24 cellular contexts compared by ENCODE assay signal in genomic region chr6:89087881-89088280, GRCh38. TPM values are rescaled to one million over a fixed set of nuclear protein-coding genes. Genes with fewer than 3 reads are reported as not detected.
DNase-seq lines count a peak whose midpoint lies in the region; ATAC-seq and TF ChIP-seq lines count a peak whose summit lies in the region.
"Had no signal": no experiment of that assay in that cellular context is flagged by ENCODE, and none has a peak within 500 bp of the region (broad histone marks: within the 10 kb centered on the region; RNA-seq: fewer than 3 reads in every experiment).

No MANE protein-coding gene starts in this region.

- WGBS in sigmoid colon, 2 donors: 81 to 82% methylated on average over 1 of the region's 1 CpG

- no peak overlapping the region for H3K27ac ChIP-seq in naive thymus-derived CD4-positive, alpha-beta T cell (ENCODE audit: low read depth, low read length)
- H3K27ac ChIP-seq in sigmoid colon: no peak overlapping the region
- H3K27ac ChIP-seq: tibial nerve, VCaP had no signal

- CTCF ChIA-PET in naive thymus-derived CD4-positive, alpha-beta T cell (lab: Charles Lee): no interaction called here

- peak overlapping the region; percentile 69 for H3K27ac Mint-ChIP-seq in activated naive CD4-positive, alpha-beta T cell treated with anti-CD3 and anti-CD28 coated beads, Interleukin-2, amount 50 U/mL, for 24 hours
- peak overlapping the region in 1 of 2 donors; percentile 62 for H3K27ac Mint-ChIP-seq in activated naive CD4-positive, alpha-beta T cell treated with anti-CD3 and anti-CD28 coated beads, Interleukin-2, amount 50 U/mL, for 72 hours
- H3K27ac Mint-ChIP-seq in brain: peak overlapping the region in 3 of 5 experiments; percentile 9 to 44 (median 39)
- H3K27ac Mint-ChIP-seq in naive thymus-derived CD4-positive, alpha-beta T cell: peak overlapping the region in 5 of 9 donors; percentile 3 to 60 (median 19)
- H3K27ac Mint-ChIP-seq: activated CD4-positive, alpha-beta T cell treated with anti-CD3 and anti-CD28 coated beads, Interleukin-2, amount 10 ng/mL, durations not matched to agents 24 days and 14 days; stimulated activated naive CD8-positive, alpha-beta T cell treated with anti-CD3 and anti-CD28 coated beads, Interleukin-15, Interleukin-2, amounts not matched to agents 100 ng/mL and 50 ng/mL, for 24 hours had no signal

- no peaks in the 10 kb centered on the region for H3K9me3 Mint-ChIP-seq in activated naive CD4-positive, alpha-beta T cell treated with anti-CD3 and anti-CD28 coated beads, Interleukin-2, amount 50 U/mL, for 24 hours
- H3K9me3 Mint-ChIP-seq in activated naive CD4-positive, alpha-beta T cell treated with anti-CD3 and anti-CD28 coated beads, Interleukin-2, amount 50 U/mL, for 72 hours: no peaks in the 10 kb centered on the region
- no peaks in the 10 kb centered on the region for H3K9me3 Mint-ChIP-seq in brain
- peaks cover 0 to 2% (median 0%) of the 10 kb centered on the region in 11 donors for H3K9me3 Mint-ChIP-seq in naive thymus-derived CD4-positive, alpha-beta T cell
- H3K9me3 Mint-ChIP-seq: activated CD4-positive, alpha-beta T cell treated with anti-CD3 and anti-CD28 coated beads, Interleukin-2, amount 10 ng/mL, durations not matched to agents 24 days and 14 days; stimulated activated naive CD8-positive, alpha-beta T cell treated with anti-CD3 and anti-CD28 coated beads, Interleukin-15, Interleukin-2, amounts not matched to agents 100 ng/mL and 50 ng/mL, for 24 hours had no signal

- H3K36me3 Mint-ChIP-seq in activated naive CD4-positive, alpha-beta T cell treated with anti-CD3 and anti-CD28 coated beads, Interleukin-2, amount 50 U/mL, for 24 hours: peaks cover 12% of the 10 kb centered on the region
- peaks cover 17 to 29% of the 10 kb centered on the region in 2 donors for H3K36me3 Mint-ChIP-seq in activated naive CD4-positive, alpha-beta T cell treated with anti-CD3 and anti-CD28 coated beads, Interleukin-2, amount 50 U/mL, for 72 hours
- peaks cover 45% of the 10 kb centered on the region for H3K36me3 Mint-ChIP-seq in brain
- peaks cover 9 to 36% (median 29%) of the 10 kb centered on the region in 5 donors for H3K36me3 Mint-ChIP-seq in naive thymus-derived CD4-positive, alpha-beta T cell

- no peak for TF ChIP-seq EP300 in sigmoid colon (IDR thresholded peaks at IDR 0.05)

- H3K4me3 Mint-ChIP-seq in activated naive CD4-positive, alpha-beta T cell treated with anti-CD3 and anti-CD28 coated beads, Interleukin-2, amount 50 U/mL, for 24 hours: no peak overlapping the region
- peak overlapping the region in 2 of 5 experiments; percentile 8 to 23 for H3K4me3 Mint-ChIP-seq in brain
- no peak overlapping the region for H3K4me3 Mint-ChIP-seq in naive thymus-derived CD4-positive, alpha-beta T cell
- H3K4me3 Mint-ChIP-seq: activated CD4-positive, alpha-beta T cell treated with anti-CD3 and anti-CD28 coated beads, Interleukin-2, amount 10 ng/mL, durations not matched to agents 24 days and 14 days; stimulated activated naive CD8-positive, alpha-beta T cell treated with anti-CD3 and anti-CD28 coated beads, Interleukin-15, Interleukin-2, amounts not matched to agents 100 ng/mL and 50 ng/mL, for 24 hours had no signal

- no peaks in the 10 kb centered on the region for H3K9me3 ChIP-seq in naive thymus-derived CD4-positive, alpha-beta T cell (ENCODE audit: control insufficient read depth in 2 of 3, low read length in 3 of 3)
- no peaks in the 10 kb centered on the region for H3K9me3 ChIP-seq in sigmoid colon
- H3K9me3 ChIP-seq: spleen, tibial nerve had no signal

- peaks cover 19 to 21% of the 10 kb centered on the region in 2 donors for H3K4me1 ChIP-seq in naive thymus-derived CD4-positive, alpha-beta T cell (ENCODE audit: control insufficient read depth in 2 of 2, insufficient read depth in 2 of 2, low read length in 2 of 2)
- peaks cover 0 to 52% (median 37%) of the 10 kb centered on the region in 4 donors for H3K4me1 ChIP-seq in sigmoid colon

- H3K36me3 ChIP-seq in naive thymus-derived CD4-positive, alpha-beta T cell (ENCODE audit: control insufficient read depth in 2 of 3, insufficient read depth in 3 of 3, low read length in 3 of 3): peaks cover 8 to 24% (median 23%) of the 10 kb centered on the region in 3 experiments
- H3K36me3 ChIP-seq in sigmoid colon: peaks cover 11 to 30% (median 21%) of the 10 kb centered on the region in 4 donors

- POLR2A ChIA-PET in naive thymus-derived CD4-positive, alpha-beta T cell (lab: Charles Lee): no interaction called here

- intact Hi-C loops in naive thymus-derived CD4-positive, alpha-beta T cell (cut with micrococcal nuclease): no loop called here
- intact Hi-C loops in sigmoid colon (cut with DNase I): no loop called here

- no peak for ATAC-seq in activated naive CD4-positive, alpha-beta T cell treated with anti-CD3 and anti-CD28 coated beads, Interleukin-2, amount 50 U/mL, for 72 hours
- no peak for ATAC-seq in naive thymus-derived CD4-positive, alpha-beta T cell
- ATAC-seq: left lobe of liver had no signal

- no peak for TF ChIP-seq POLR2A in sigmoid colon (IDR thresholded peaks at IDR 0.05)

- no peak for DNase-seq in activated naive CD4-positive, alpha-beta T cell treated with anti-CD3 and anti-CD28 coated beads, Interleukin-2, amount 50 U/mL, for 72 hours (ENCODE audit: low spot score in 2 of 2)
- DNase-seq in naive thymus-derived CD4-positive, alpha-beta T cell: no peak
- DNase-seq in COLO829 (ENCODE audit: low spot score): no peak
- DNase-seq in activated CD8-positive, alpha-beta memory T cell treated with anti-CD3 and anti-CD28 coated beads for 24 hours: no peak
- DNase-seq in sigmoid colon: no peak
- DNase-seq in GM03348 (ENCODE audit: low spot score): no peak
- DNase-seq: activated CD4-positive, alpha-beta T cell treated with anti-CD3 and anti-CD28 coated beads, Interleukin-2, amount 10 ng/mL, durations not matched to agents 24 days and 14 days; activated effector memory CD4-positive, alpha-beta T cell treated with Interleukin-2 at 50 U/mL for 16 hours; amygdala; caudate nucleus; NCI-H1105; NCI-H2029 treated with DMSO at 0.1 percent for 48 hours; NCI-H345; SHP77 treated with DMSO at 0.1 percent for 48 hours; spleen; stimulated activated CD4-positive, alpha-beta T cell treated with anti-CD3 and anti-CD28 coated beads, Interleukin-4, amount 100 ng/mL, for 24 hours had no signal

- no peaks in the 10 kb centered on the region for H3K27me3 ChIP-seq in naive thymus-derived CD4-positive, alpha-beta T cell (ENCODE audit: control insufficient read depth in 2 of 2, insufficient read depth in 2 of 2, low read length in 2 of 2)
- no peaks in the 10 kb centered on the region for H3K27me3 ChIP-seq in sigmoid colon
- H3K27me3 ChIP-seq: spleen, tibial nerve had no signal

- peaks cover 60% of the 10 kb centered on the region for H3K4me1 Mint-ChIP-seq in activated naive CD4-positive, alpha-beta T cell treated with anti-CD3 and anti-CD28 coated beads, Interleukin-2, amount 50 U/mL, for 24 hours
- H3K4me1 Mint-ChIP-seq in brain: peaks cover 58% of the 10 kb centered on the region
- H3K4me1 Mint-ChIP-seq in naive thymus-derived CD4-positive, alpha-beta T cell: peaks cover 37 to 73% (median 63%) of the 10 kb centered on the region in 7 donors

- TF ChIP-seq CTCF in brain (conservative IDR thresholded peaks at IDR 0.05) (no peak), sigmoid colon (IDR thresholded peaks at IDR 0.05) (no peak)

- H3K27me3 Mint-ChIP-seq in activated naive CD4-positive, alpha-beta T cell treated with anti-CD3 and anti-CD28 coated beads, Interleukin-2, amount 50 U/mL, for 24 hours: no peaks in the 10 kb centered on the region
- no peaks in the 10 kb centered on the region for H3K27me3 Mint-ChIP-seq in brain
- H3K27me3 Mint-ChIP-seq in naive thymus-derived CD4-positive, alpha-beta T cell: no peaks in the 10 kb centered on the region
- H3K27me3 Mint-ChIP-seq: activated CD4-positive, alpha-beta T cell treated with anti-CD3 and anti-CD28 coated beads, Interleukin-2, amount 10 ng/mL, durations not matched to agents 24 days and 14 days; stimulated activated naive CD8-positive, alpha-beta T cell treated with anti-CD3 and anti-CD28 coated beads, Interleukin-15, Interleukin-2, amounts not matched to agents 100 ng/mL and 50 ng/mL, for 24 hours had no signal

- H3K4me3 ChIP-seq in naive thymus-derived CD4-positive, alpha-beta T cell (ENCODE audit: low read length): no peak overlapping the region
- H3K4me3 ChIP-seq in sigmoid colon: no peak overlapping the region
- H3K4me3 ChIP-seq: spleen, tibial nerve had no signal

RNA-seq across cellular contexts. Expression of gene PNRC1, which starts 7.3 kb away (rescaled TPM):
- 100 to 1,000 TPM in 1 of 2 donors, 10 to 100 TPM in 1; 97.3 to 150 TPM for total RNA-seq in activated naive CD4-positive, alpha-beta T cell treated with anti-CD3 and anti-CD28 coated beads, Interleukin-2, amount 50 U/mL, for 72 hours
- polyA plus RNA-seq in brain (ENCODE audit: insufficient read depth, low read depth, low replicate concordance) (100 TPM), sigmoid colon (10 to 100 TPM; 44.2 to 73.9 (median 52.7) TPM)
- total RNA-seq in naive thymus-derived CD4-positive, alpha-beta T cell: 100 to 1,000 TPM; 108 to 822 (median 763) TPM
- polyA plus RNA-seq in naive thymus-derived CD4-positive, alpha-beta T cell: 100 to 1,000 TPM; 755 to 789 TPM
- total RNA-seq in sigmoid colon: 100 to 1,000 TPM; 211 to 349 (median 300) TPM

RNA-seq across cellular contexts. Expression of gene SRSF12, which starts 30.0 kb away (rescaled TPM):
- under 1 TPM; 0.48 to 0.53 TPM for total RNA-seq in activated naive CD4-positive, alpha-beta T cell treated with anti-CD3 and anti-CD28 coated beads, Interleukin-2, amount 50 U/mL, for 72 hours
- 5.8 TPM for polyA plus RNA-seq in brain (ENCODE audit: insufficient read depth, low read depth, low replicate concordance)
- under 1 TPM in 1 of 5 experiments, not detected in 4; 0.56 TPM for total RNA-seq in naive thymus-derived CD4-positive, alpha-beta T cell
- polyA plus RNA-seq in naive thymus-derived CD4-positive, alpha-beta T cell: under 1 TPM in 1 of 2 donors, not detected in 1; 0.05 TPM
- total RNA-seq in sigmoid colon: 1 to 10 TPM in 3 of 4 donors, under 1 TPM in 1; 0.82 to 3.6 (median 1.1) TPM
- polyA plus RNA-seq in sigmoid colon: under 1 TPM in 1 of 3 donors, not detected in 2; 0.36 TPM
- total RNA-seq: T-helper 1 cell treated with Interleukin-12 subunit alpha and Interleukin-12 subunit beta and Interleukin-4 antibody, amounts not matched to agents 30 ng/mL and 1 ng/mL, for 36 hours had no signal
- polyA plus RNA-seq: BJ had no signal

RNA-seq across cellular contexts. Expression of gene PM20D2, which starts 58.0 kb away (rescaled TPM):
- 10 to 100 TPM in 1 of 2 donors, 1 to 10 TPM in 1; 5.5 to 17.6 TPM for total RNA-seq in activated naive CD4-positive, alpha-beta T cell treated with anti-CD3 and anti-CD28 coated beads, Interleukin-2, amount 50 U/mL, for 72 hours
- 11.3 TPM for polyA plus RNA-seq in brain (ENCODE audit: insufficient read depth, low read depth, low replicate concordance)
- 10 to 100 TPM in 2 of 5 experiments, 1 to 10 TPM in 3; 4.6 to 12.7 (median 9.5) TPM for total RNA-seq in naive thymus-derived CD4-positive, alpha-beta T cell
- 1 to 10 TPM; 7.1 to 7.3 TPM for polyA plus RNA-seq in naive thymus-derived CD4-positive, alpha-beta T cell
- 10 to 100 TPM; 20.3 to 48.5 (median 23.9) TPM for total RNA-seq in sigmoid colon
- polyA plus RNA-seq in sigmoid colon: 10 to 100 TPM in 1 of 3 donors, 1 to 10 TPM in 2; 4.2 to 10.2 (median 8.1) TPM
